Comparison of ENCODE assay signal across 10 cellular contexts in the genomic region with DNA sequence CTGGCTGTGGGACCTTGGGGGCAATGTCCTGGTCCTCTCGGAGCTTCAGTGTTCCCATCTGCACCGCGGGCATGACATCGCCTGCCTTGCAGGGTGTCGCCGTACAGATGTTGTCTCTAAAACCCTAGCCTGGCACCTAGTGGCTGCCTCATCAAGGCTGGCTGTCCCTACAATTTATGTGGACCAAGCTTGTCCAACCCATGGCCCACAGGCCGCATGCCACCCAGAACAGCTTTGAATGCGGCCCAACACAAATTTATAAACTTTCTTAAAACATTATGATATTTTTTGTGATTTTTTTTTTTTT.
"Had no signal": no experiment of that assay in that cellular context is flagged by ENCODE, and none has a peak within 500 bp of the region (broad histone marks: within the 10 kb centered on the region; RNA-seq: fewer than 3 reads in every experiment).

No MANE protein-coding gene starts in this region.

- H3K4me3 Mint-ChIP-seq: activated naive CD4-positive, alpha-beta T cell treated with anti-CD3 and anti-CD28 coated beads for 36 hours; activated T-helper 1 cell treated with anti-CD3 and anti-CD28 coated beads, Interleukin-12 subunit alpha, Interleukin-12 subunit beta, Interleukin-2, Interleukin-4 antibody, amounts not matched to agents 30 ng/mL and 10 ng/mL and 1 ng/mL, durations not matched to agents 14 hours and 24 hours and 36 hours; mesothelial cell of epicardium had no signal

- DNase-seq: activated CD4-positive, alpha-beta T cell treated with anti-CD3 and anti-CD28 coated beads for 48 hours; activated naive CD4-positive, alpha-beta T cell treated with anti-CD3 and anti-CD28 coated beads for 36 hours; effector CD4-positive, alpha-beta T cell; naive B cell; posterior cingulate gyrus had no signal

- H3K27me3 ChIP-seq: cardiac muscle cell had no signal

- H3K4me3 ChIP-seq: cardiac muscle cell, coronary artery, smooth muscle cell had no signal

- H3K27ac Mint-ChIP-seq: activated naive CD4-positive, alpha-beta T cell treated with anti-CD3 and anti-CD28 coated beads for 36 hours; activated T-helper 1 cell treated with anti-CD3 and anti-CD28 coated beads, Interleukin-12 subunit alpha, Interleukin-12 subunit beta, Interleukin-2, Interleukin-4 antibody, amounts not matched to agents 30 ng/mL and 10 ng/mL and 1 ng/mL, durations not matched to agents 14 hours and 24 hours and 36 hours; mesothelial cell of epicardium; naive B cell had no signal

- H3K27ac ChIP-seq: cardiac muscle cell, coronary artery had no signal

- H3K36me3 Mint-ChIP-seq: mesothelial cell of epicardium had no signal

- H3K4me1 Mint-ChIP-seq: naive B cell had no signal

- H3K36me3 ChIP-seq: cardiac muscle cell had no signal

- H3K9me3 Mint-ChIP-seq: activated naive CD4-positive, alpha-beta T cell treated with anti-CD3 and anti-CD28 coated beads for 36 hours; activated T-helper 1 cell treated with anti-CD3 and anti-CD28 coated beads, Interleukin-12 subunit alpha, Interleukin-12 subunit beta, Interleukin-2, Interleukin-4 antibody, amounts not matched to agents 30 ng/mL and 10 ng/mL and 1 ng/mL, durations not matched to agents 14 hours and 24 hours and 36 hours; mesothelial cell of epicardium had no signal

- H3K4me2 ChIP-seq: smooth muscle cell had no signal
